ENCODE assay signal across 17 cellular contexts in genomic region chr10:122281751-122282150, GRCh38. TPM values are rescaled to one million over a fixed set of nuclear protein-coding genes. Genes with fewer than 3 reads are reported as not detected.
"Had no signal": no experiment of that assay in that cellular context is flagged by ENCODE, and none has a peak within 500 bp of the region (broad histone marks: within the 10 kb centered on the region; RNA-seq: fewer than 3 reads in every experiment).

No MANE protein-coding gene starts in this region.

- ATAC-seq: activated CD4-positive, CD25-positive, alpha-beta regulatory T cell treated with anti-CD3 and anti-CD28 coated beads, Interleukin-2, amount 50 U/mL, for 24 hours; stimulated activated naive CD8-positive, alpha-beta T cell treated with anti-CD3 and anti-CD28 coated beads, Interleukin-15, Interleukin-2, amounts not matched to agents 100 U/mL and 50 U/mL, for 24 hours; upper lobe of right lung had no signal

- H3K9ac ChIP-seq: neural progenitor cell had no signal

- H3K36me3 Mint-ChIP-seq: activated naive CD8-positive, alpha-beta T cell treated with anti-CD3 and anti-CD28 coated beads, Interleukin-2, amount 10 ng/mL, durations not matched to agents 7 days and 5 days; mesothelial cell of epicardium; neural progenitor cell had no signal

- H3K9me3 ChIP-seq: gastrocnemius medialis, heart right ventricle, suprapubic skin, upper lobe of right lung had no signal

- H3K4me1 Mint-ChIP-seq: activated naive CD8-positive, alpha-beta T cell treated with anti-CD3 and anti-CD28 coated beads, Interleukin-2, amount 10 ng/mL, durations not matched to agents 7 days and 5 days; mesothelial cell of epicardium had no signal

- FAIRE-seq: colon, islet of Langerhans had no signal

- H3K4me2 ChIP-seq: neural progenitor cell had no signal

- H3K4me3 ChIP-seq: gastrocnemius medialis, heart right ventricle, neural progenitor cell, suprapubic skin, upper lobe of right lung had no signal

- H3K27me3 ChIP-seq: gastrocnemius medialis, heart right ventricle, neural progenitor cell, suprapubic skin, upper lobe of right lung had no signal

- H2AFZ ChIP-seq: neural progenitor cell had no signal

- H3K27ac ChIP-seq: neural progenitor cell, suprapubic skin, upper lobe of right lung had no signal

- H3K4me3 Mint-ChIP-seq: activated naive CD8-positive, alpha-beta T cell treated with anti-CD3 and anti-CD28 coated beads, Interleukin-2, amount 10 ng/mL, durations not matched to agents 7 days and 5 days; mesothelial cell of epicardium; neural progenitor cell had no signal

- H3K9me3 Mint-ChIP-seq: activated naive CD8-positive, alpha-beta T cell treated with anti-CD3 and anti-CD28 coated beads, Interleukin-2, amount 10 ng/mL, durations not matched to agents 7 days and 5 days; neural progenitor cell had no signal

- H3K4me1 ChIP-seq: upper lobe of right lung had no signal

- H3K36me3 ChIP-seq: gastrocnemius medialis, heart right ventricle, neural progenitor cell, suprapubic skin, upper lobe of right lung had no signal

- H3K27ac Mint-ChIP-seq: activated naive CD8-positive, alpha-beta T cell treated with anti-CD3 and anti-CD28 coated beads, Interleukin-2, amount 10 ng/mL, durations not matched to agents 7 days and 5 days; mesothelial cell of epicardium had no signal

- DNase-seq: activated CD4-positive, alpha-beta T cell treated with anti-CD3 and anti-CD28 coated beads, Interleukin-2, amount 50 U/mL, for 4 hours; activated naive CD8-positive, alpha-beta T cell treated with anti-CD3 and anti-CD28 coated beads, Interleukin-2, amount 10 ng/mL, durations not matched to agents 7 days and 5 days; activated T-cell treated with anti-CD3 and anti-CD28 coated beads, Interleukin-2, amount 50 U/mL, for 48 hours; stimulated activated CD4-positive, alpha-beta T cell treated with anti-CD3 and anti-CD28 coated beads, Interleukin-2, amount 100 ng/mL, for 48 hours; stimulated activated CD8-positive, alpha-beta memory T cell treated with anti-CD3 and anti-CD28 coated beads, Interleukin-4, amount 100 ng/mL, for 48 hours; stimulated activated naive CD8-positive, alpha-beta T cell treated with anti-CD3 and anti-CD28 coated beads, Interleukin-15, Interleukin-2, amounts not matched to agents 100 U/mL and 50 U/mL, for 24 hours; T-helper 2 cell; upper lobe of right lung had no signal

RNA-seq across cellular contexts. Expression of gene BTBD16, which starts 10.7 kb away (rescaled TPM):
- total RNA-seq: activated naive CD8-positive, alpha-beta T cell treated with anti-CD3 and anti-CD28 coated beads, Interleukin-2, amount 10 ng/mL, durations not matched to agents 7 days and 5 days; mesothelial cell of epicardium; myocyte had no signal
